Comparison of ENCODE assay signal across 9 cellular contexts in the genomic region with DNA sequence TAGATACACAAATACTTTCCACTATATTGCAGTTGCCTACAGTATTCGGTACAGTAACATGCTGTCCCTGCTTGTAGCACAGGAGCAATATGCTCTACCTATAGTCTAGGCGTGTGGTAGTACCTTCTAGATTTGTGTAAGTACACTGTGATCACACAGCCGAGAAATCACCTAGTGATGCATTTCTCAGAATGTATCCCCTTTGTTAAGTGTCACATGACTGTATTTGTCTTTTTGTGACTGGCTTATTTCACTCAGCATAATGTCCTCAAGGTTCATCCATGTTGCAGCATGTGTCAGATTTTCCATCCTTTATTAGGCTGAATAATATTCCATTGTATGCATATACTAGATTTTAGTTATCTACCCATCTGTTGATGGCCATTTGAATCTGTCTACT.
"Had no signal": no experiment of that assay in that cellular context is flagged by ENCODE, and none has a peak within 500 bp of the region (broad histone marks: within the 10 kb centered on the region; RNA-seq: fewer than 3 reads in every experiment).

No MANE protein-coding gene starts in this region.

- H3K4me3 ChIP-seq: GM23338 had no signal

- H3K4me2 ChIP-seq: GM23338 had no signal

- H3K4me3 Mint-ChIP-seq: GM23338, H9, HFFc6, IgD-negative memory B cell had no signal

- H3K27me3 Mint-ChIP-seq: IgD-negative memory B cell had no signal

- H3K27ac ChIP-seq: HL-60 had no signal

- ATAC-seq: GM23338, HepG2 had no signal

- DNase-seq: H9, HCEC 1CT, HFFc6 had no signal

- FAIRE-seq: H1, H54, HepG2 had no signal

- H3K4me1 Mint-ChIP-seq: GM23338, H9 had no signal

- H2AFZ ChIP-seq: GM23338 had no signal

- H3K27ac Mint-ChIP-seq: GM23338, HFFc6, IgD-negative memory B cell had no signal
